In the genomic region with DNA sequence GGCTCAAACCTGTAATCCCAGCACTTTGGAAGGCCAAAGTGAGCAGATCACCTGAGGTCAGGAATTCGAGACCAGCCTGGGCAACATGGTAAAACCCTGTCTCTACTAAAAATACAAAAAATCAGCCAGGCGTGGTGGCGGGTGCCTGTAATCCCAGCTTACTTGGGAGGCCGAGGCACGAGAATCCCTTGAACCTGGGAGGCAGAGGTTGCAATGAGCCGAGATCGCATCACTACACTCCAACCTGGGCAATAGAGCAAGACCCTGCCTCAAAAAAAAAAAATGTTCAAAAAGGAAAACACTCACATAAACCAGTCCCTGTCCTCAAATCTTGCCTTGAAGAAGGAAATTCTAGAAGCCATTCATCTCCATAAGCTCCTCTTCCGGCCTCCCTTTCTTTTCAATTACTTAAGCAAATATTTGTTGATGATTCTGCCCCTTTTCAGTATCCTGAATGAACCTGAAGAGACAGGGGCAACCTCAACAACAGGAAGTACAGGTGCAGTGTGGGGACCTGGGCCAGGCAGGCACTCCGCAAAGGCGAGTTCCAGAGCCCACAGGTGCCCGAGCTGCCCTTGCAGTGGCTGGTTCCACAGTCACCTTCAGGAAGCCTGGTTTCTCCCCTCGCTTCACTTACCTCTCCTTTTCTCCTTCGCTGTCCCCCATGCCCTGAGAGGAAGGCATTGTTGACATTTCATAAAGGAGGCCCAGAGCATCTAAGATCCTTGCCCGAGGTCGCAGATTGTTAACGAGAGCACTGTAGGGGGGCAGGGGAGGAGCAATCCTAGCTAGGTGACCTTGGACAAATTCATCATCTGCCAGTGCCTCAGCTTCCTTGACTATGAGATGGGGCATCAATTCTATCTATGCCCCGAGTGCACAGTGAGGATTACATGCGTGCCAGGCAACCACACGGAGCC, we compare ENCODE assay signal across 12 cellular contexts. TPM values are rescaled to one million over a fixed set of nuclear protein-coding genes. Genes with fewer than 3 reads are reported as not detected.
DNase-seq lines count a peak whose midpoint lies in the region; ATAC-seq and TF ChIP-seq lines count a peak whose summit lies in the region.
"Had no signal": no experiment of that assay in that cellular context is flagged by ENCODE, and none has a peak within 500 bp of the region (broad histone marks: within the 10 kb centered on the region; RNA-seq: fewer than 3 reads in every experiment).

No MANE protein-coding gene starts in this region.

- POLR2A ChIA-PET in Caco-2 (lab: Charles Lee): interaction anchor here (0.6 to 1.4 kb wide), 2 partner anchors 15 to 62 kb away, joined by 5 read pairs; a partner anchor contains a TSS

- H3K36me3 ChIP-seq in Caco-2 (ENCODE audit: control insufficient read depth, insufficient read depth, low read length) (no peaks in the 10 kb centered on the region), lower lobe of right lung (no peaks in the 10 kb centered on the region)

- H3K4me1 Mint-ChIP-seq in Caco-2 (ENCODE audit: low read depth, unreplicated experiment): peaks cover 17% of the 10 kb centered on the region
- H3K4me1 Mint-ChIP-seq in activated T-cell treated with anti-CD3 and anti-CD28 coated beads, Interleukin-2, amount 50 U/mL, for 24 hours (ENCODE audit: low read depth): peaks cover 39% of the 10 kb centered on the region

- CTCF ChIA-PET in Caco-2 (lab: Charles Lee): interaction anchor here (0.6 to 0.7 kb wide), 2 partner anchors 16 to 815 kb away, joined by 3 read pairs; a partner anchor contains a TSS

- no peaks in the 10 kb centered on the region for H3K27me3 ChIP-seq in Caco-2 (replicated peaks; ENCODE audit: control insufficient read depth, insufficient read depth, low read length)
- no peaks in the 10 kb centered on the region for H3K27me3 ChIP-seq in lower lobe of right lung (ENCODE audit: low read depth)

- no peak for DNase-seq in Caco-2
- DNase-seq in NCI-H1436 treated with DMSO at 0.1 percent for 48 hours (lab: John Stamatoyannopoulos, UW): peak; percentile 16
- peak; percentile 50 for DNase-seq in activated T-cell treated with anti-CD3 and anti-CD28 coated beads, Interleukin-2, amount 50 U/mL, for 24 hours
- DNase-seq in lower lobe of right lung: no peak
- DNase-seq in GM19240 (ENCODE audit: insufficient read length, low spot score): no peak
- no peak for DNase-seq in MV-4-11 (lab: John Stamatoyannopoulos, UW)
- DNase-seq in NCI-H1048 (lab: John Stamatoyannopoulos, UW): no peak
- DNase-seq in T1000 (lab: John Stamatoyannopoulos, UW): no peak
- DNase-seq: amygdala, GF-D8 had no signal

- intact Hi-C loops in Caco-2 (cut with micrococcal nuclease; ENCODE audit: unreplicated experiment): no loop called here
- intact Hi-C loops in lower lobe of right lung (cut with DNase I): no loop called here

- no peak overlapping the region for H3K4me3 Mint-ChIP-seq in Caco-2 (ENCODE audit: unreplicated experiment)
- peak overlapping the region; percentile 33 for H3K4me3 Mint-ChIP-seq in activated T-cell treated with anti-CD3 and anti-CD28 coated beads, Interleukin-2, amount 50 U/mL, for 24 hours

- H3K4me3 ChIP-seq in Caco-2 (ENCODE audit: low read depth, low read length) (no peak overlapping the region), lower lobe of right lung (no peak overlapping the region)

- ATAC-seq in lower lobe of right lung: peak; percentile 45 to 51

- H3K9me3 ChIP-seq in Caco-2 (no peaks in the 10 kb centered on the region), lower lobe of right lung (no peaks in the 10 kb centered on the region)

- H3K27ac Mint-ChIP-seq in Caco-2 (ENCODE audit: unreplicated experiment): peak overlapping the region; percentile 41
- H3K27ac Mint-ChIP-seq in activated T-cell treated with anti-CD3 and anti-CD28 coated beads, Interleukin-2, amount 50 U/mL, for 24 hours: peak overlapping the region; percentile 83

- TF ChIP-seq CTCF in Caco-2 (IDR thresholded peaks at IDR 0.05; ENCODE audit: insufficient read depth in 1 of 2, low read depth in 1 of 2, low read length in 1 of 2, severe bottlenecking in 1 of 2, unreplicated experiment in 1 of 2) (no peak), lower lobe of right lung (IDR thresholded peaks at IDR 0.05) (no peak)

- no peaks in the 10 kb centered on the region for H3K27me3 Mint-ChIP-seq in Caco-2 (ENCODE audit: insufficient read depth, unreplicated experiment)
- H3K27me3 Mint-ChIP-seq in activated T-cell treated with anti-CD3 and anti-CD28 coated beads, Interleukin-2, amount 50 U/mL, for 24 hours: no peaks in the 10 kb centered on the region

- H3K4me1 ChIP-seq in Caco-2 (peaks cover 10% of the 10 kb centered on the region; the same call in 1 of the 2 replicates), lower lobe of right lung (peaks cover 12% of the 10 kb centered on the region)

- H3K9me3 Mint-ChIP-seq in Caco-2 (ENCODE audit: unreplicated experiment): no peaks in the 10 kb centered on the region
- no peaks in the 10 kb centered on the region for H3K9me3 Mint-ChIP-seq in activated T-cell treated with anti-CD3 and anti-CD28 coated beads, Interleukin-2, amount 50 U/mL, for 24 hours

- no TSS peak for BruUV-seq in Caco-2 (replicated peaks; lab: Mats Ljungman, UMichigan)

- no peaks in the 10 kb centered on the region for H3K36me3 Mint-ChIP-seq in Caco-2 (ENCODE audit: insufficient read depth, unreplicated experiment)
- no peaks in the 10 kb centered on the region for H3K36me3 Mint-ChIP-seq in activated T-cell treated with anti-CD3 and anti-CD28 coated beads, Interleukin-2, amount 50 U/mL, for 24 hours (ENCODE audit: low read depth)

- H3K27ac ChIP-seq in lower lobe of right lung: no peak overlapping the region
- H3K27ac ChIP-seq: epithelial cell of prostate had no signal

RNA-seq across cellular contexts. Expression of a gene that starts 8.9 kb away (rescaled TPM):
- not detected in 2 replicates for total RNA-seq in Caco-2 (2022)
- not detected for total RNA-seq in lower lobe of right lung

RNA-seq across cellular contexts. Expression of a gene that starts 15.7 kb away (rescaled TPM):
- total RNA-seq in Caco-2 (2022) (93.9 and 116 TPM in 2 replicates), lower lobe of right lung (141 TPM)

RNA-seq across cellular contexts. Expression of a gene that starts 26.2 kb away (rescaled TPM):
- 69.7 and 73.7 TPM in 2 replicates for total RNA-seq in Caco-2 (2022)
- total RNA-seq in lower lobe of right lung: 73.2 TPM

RNA-seq across cellular contexts. Expression of a gene that starts 43.2 kb away (rescaled TPM):
- total RNA-seq in Caco-2 (2022) (not detected in 2 replicates), lower lobe of right lung (1.2 TPM)
- total RNA-seq: M059J had no signal

Comparison
In these comparisons a context has a peak if more than half of its experiments do, and no peak if none do; other contexts are left out.
1. DNase-seq: peak in NCI-H1436 treated with DMSO at 0.1 percent for 48 hours (single experiment) and activated T-cell treated with anti-CD3 and anti-CD28 coated beads, Interleukin-2, amount 50 U/mL, for 24 hours (single experiment); none in Caco-2 (0 of 2), lower lobe of right lung (single experiment), GM19240 (single experiment), MV-4-11 (single experiment), NCI-H1048 (single experiment) and T1000 (single experiment).